Comparison of ENCODE assay signal across 8 cellular contexts in the genomic region with DNA sequence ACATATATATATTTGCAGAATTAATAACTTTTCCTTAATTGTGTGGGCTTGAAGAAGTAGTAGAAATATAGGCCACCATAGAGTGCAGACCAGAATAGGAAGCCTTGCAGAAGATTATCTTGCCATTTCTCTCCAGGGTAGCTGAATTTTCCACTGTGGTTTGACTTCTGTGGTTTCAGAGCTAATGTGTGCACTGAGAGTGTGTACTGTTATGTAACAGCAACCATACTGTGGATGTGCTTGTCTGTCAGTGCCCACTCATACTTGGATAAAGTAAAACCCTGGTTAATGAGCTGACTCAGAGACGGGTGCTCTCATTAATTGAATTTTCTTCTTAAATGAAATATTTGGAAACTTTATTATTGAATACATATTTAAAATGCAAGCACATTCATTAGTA. TPM values are rescaled to one million over a fixed set of nuclear protein-coding genes. Genes with fewer than 3 reads are reported as not detected.
DNase-seq lines count a peak whose midpoint lies in the region; ATAC-seq and TF ChIP-seq lines count a peak whose summit lies in the region.

No MANE protein-coding gene starts in this region.

- H3K27me3 ChIP-seq in GM23338 (ENCODE audit: insufficient read depth) (no peaks in the 10 kb centered on the region), Karpas-422 (ENCODE audit: low read length) (no peaks in the 10 kb centered on the region)

- H3K4me3 Mint-ChIP-seq in activated B cell treated with CpG ODN at 0.5 μM for 24 hours, result no peak overlapping the region
- H3K4me3 Mint-ChIP-seq in stimulated activated naive CD8-positive, alpha-beta T cell treated with anti-CD3 and anti-CD28 coated beads, Interleukin-15, Interleukin-2, amounts not matched to agents 100 ng/mL and 50 ng/mL, for 24 hours, result peak overlapping the region; percentile 54
- H3K4me3 Mint-ChIP-seq in GM23338, result no peak overlapping the region

- DNase-seq in stimulated activated CD4-positive, alpha-beta T cell treated with anti-CD3 and anti-CD28 coated beads, Interleukin-2, amount 100 ng/mL, for 4 hours (ENCODE audit: low read depth), result peak; percentile 17
- no peak for DNase-seq in stimulated activated CD4-positive, alpha-beta T cell treated with anti-CD3 and anti-CD28 coated beads, Interleukin-4, amount 100 ng/mL, for 1 hour
- DNase-seq in activated B cell treated with CpG ODN at 0.5 μM for 24 hours (no peak), GM23338 (ENCODE audit: low spot score) (no peak), Karpas-422 (no peak)
- DNase-seq in activated CD4-positive, alpha-beta T cell treated with anti-CD3 and anti-CD28 coated beads, Interleukin-2, amount 50 U/mL, for 4 hours, result no peak

- H3K9me3 Mint-ChIP-seq in activated B cell treated with CpG ODN at 0.5 μM for 24 hours, result no peaks in the 10 kb centered on the region
- no peaks in the 10 kb centered on the region for H3K9me3 Mint-ChIP-seq in stimulated activated naive CD8-positive, alpha-beta T cell treated with anti-CD3 and anti-CD28 coated beads, Interleukin-15, Interleukin-2, amounts not matched to agents 100 ng/mL and 50 ng/mL, for 24 hours
- H3K9me3 Mint-ChIP-seq in GM23338, result peaks cover 5% of the 10 kb centered on the region; the same call in 2 of the 3 replicates

- CTCF ChIA-PET in activated B cell treated with CpG ODN at 0.5 μM for 24 hours (lab: Charles Lee), result interaction anchor here (0.6 to 1.3 kb wide), 3 partner anchors 8 to 86 kb away, joined by 3 to 4 read pairs (median 3); no protein-coding TSS in a partner anchor

- no peaks in the 10 kb centered on the region; the same call in 1 of the 2 replicates for H3K4me1 ChIP-seq in GM23338 (ENCODE audit: insufficient read depth)
- no peaks in the 10 kb centered on the region for H3K4me1 ChIP-seq in Karpas-422 (ENCODE audit: low read length)

- H3K4me1 Mint-ChIP-seq in activated B cell treated with CpG ODN at 0.5 μM for 24 hours (peaks cover 23% of the 10 kb centered on the region), GM23338 (peaks cover 5% of the 10 kb centered on the region; the same call in 2 of the 3 replicates)
- peaks cover 21% of the 10 kb centered on the region for H3K4me1 Mint-ChIP-seq in stimulated activated naive CD8-positive, alpha-beta T cell treated with anti-CD3 and anti-CD28 coated beads, Interleukin-15, Interleukin-2, amounts not matched to agents 100 ng/mL and 50 ng/mL, for 24 hours (ENCODE audit: low read depth)

- TF ChIP-seq CTCF in activated B cell treated with CpG ODN at 0.5 μM for 24 hours (IDR thresholded peaks at IDR 0.05) (no peak), GM23338 (conservative IDR thresholded peaks at IDR 0.05; ENCODE audit: low read depth in 2 of 2) (no peak)

- ATAC-seq in HG03108 (IDR thresholded peaks at IDR 0.05; ENCODE audit: unreplicated experiment), result peak; percentile 93
- peak; percentile 93 for ATAC-seq in activated B cell treated with CpG ODN at 0.5 μM for 24 hours (ENCODE audit: low read depth)
- no peak for ATAC-seq in GM23338

- intact Hi-C loops in activated B cell treated with CpG ODN at 0.5 μM for 24 hours (cut with micrococcal nuclease), result loop anchor here (1.0 to 2.0 kb wide), 2 partner anchors 9 to 22 kb away; no protein-coding TSS in a partner anchor

- POLR2A ChIA-PET in activated B cell treated with CpG ODN at 0.5 μM for 24 hours (lab: Charles Lee), result interaction anchor here (0.6 to 2.1 kb wide), 13 partner anchors 9 to 74 kb away, joined by 3 to 18 read pairs (median 3); no protein-coding TSS in a partner anchor

- H3K27ac ChIP-seq in GM23338 (ENCODE audit: low read depth), result no peak overlapping the region
- H3K27ac ChIP-seq in Karpas-422 (ENCODE audit: low read length), result no peak overlapping the region

- no peak overlapping the region for H3K9ac ChIP-seq in Karpas-422 (ENCODE audit: low read length)

- H3K27me3 Mint-ChIP-seq in activated B cell treated with CpG ODN at 0.5 μM for 24 hours (no peaks in the 10 kb centered on the region), GM23338 (ENCODE audit: insufficient read depth, low read depth, poor library complexity) (no peaks in the 10 kb centered on the region)
- H3K27me3 Mint-ChIP-seq in stimulated activated naive CD8-positive, alpha-beta T cell treated with anti-CD3 and anti-CD28 coated beads, Interleukin-15, Interleukin-2, amounts not matched to agents 100 ng/mL and 50 ng/mL, for 24 hours, result peaks cover 21% of the 10 kb centered on the region

- no peaks in the 10 kb centered on the region for H4K20me1 ChIP-seq in GM23338 (replicated peaks; ENCODE audit: insufficient read depth)
- no peaks in the 10 kb centered on the region for H4K20me1 ChIP-seq in Karpas-422 (ENCODE audit: insufficient read depth, low read depth, low read length)

- no peaks in the 10 kb centered on the region for H3F3A ChIP-seq in GM23338 (replicated peaks; ENCODE audit: low read depth)

- no peak overlapping the region for H3K4me2 ChIP-seq in GM23338
- H3K4me2 ChIP-seq in Karpas-422 (ENCODE audit: low read depth, low read length, poor library complexity, severe bottlenecking), result no peak overlapping the region

- H3K4me3 ChIP-seq in GM23338 (no peak overlapping the region), Karpas-422 (ENCODE audit: low read length) (no peak overlapping the region)

- H3K27ac Mint-ChIP-seq in activated B cell treated with CpG ODN at 0.5 μM for 24 hours, result no peak overlapping the region
- peak overlapping the region; percentile 75 for H3K27ac Mint-ChIP-seq in stimulated activated naive CD8-positive, alpha-beta T cell treated with anti-CD3 and anti-CD28 coated beads, Interleukin-15, Interleukin-2, amounts not matched to agents 100 ng/mL and 50 ng/mL, for 24 hours
- H3K27ac Mint-ChIP-seq in GM23338, result no peak overlapping the region

- H3K9me3 ChIP-seq in Karpas-422 (ENCODE audit: low read length), result no peaks in the 10 kb centered on the region

- H3K9me2 ChIP-seq in GM23338 (ENCODE audit: insufficient read depth), result 0 out of 2 replicates have a peak, but pooled peaks cover 6% of the 10 kb centered on the region
- H3K9me2 ChIP-seq in Karpas-422 (replicated peaks; ENCODE audit: insufficient read depth, low read length), result no peaks in the 10 kb centered on the region

- H3K79me2 ChIP-seq in GM23338 (replicated peaks; ENCODE audit: insufficient read depth) (no peaks in the 10 kb centered on the region), Karpas-422 (ENCODE audit: low read length) (no peaks in the 10 kb centered on the region)

- H2AFZ ChIP-seq in GM23338 (no peak overlapping the region), Karpas-422 (ENCODE audit: low read length) (no peak overlapping the region)

- H3K36me3 ChIP-seq in GM23338 (ENCODE audit: insufficient read depth) (no peaks in the 10 kb centered on the region), Karpas-422 (ENCODE audit: insufficient read depth, low read length) (no peaks in the 10 kb centered on the region)

- no peaks in the 10 kb centered on the region for H3K36me3 Mint-ChIP-seq in activated B cell treated with CpG ODN at 0.5 μM for 24 hours (ENCODE audit: low read depth)
- H3K36me3 Mint-ChIP-seq in stimulated activated naive CD8-positive, alpha-beta T cell treated with anti-CD3 and anti-CD28 coated beads, Interleukin-15, Interleukin-2, amounts not matched to agents 100 ng/mL and 50 ng/mL, for 24 hours (ENCODE audit: low read depth), result peaks cover 7% of the 10 kb centered on the region
- peaks cover 6% of the 10 kb centered on the region; the same call in 2 of the 3 replicates for H3K36me3 Mint-ChIP-seq in GM23338 (ENCODE audit: low read depth)

TF ChIP-seq in GM23338, 12 proteins besides CTCF, POLR2A, EP300 and RAD21 (continues in another document):
- TF ChIP-seq ETS1 (IDR thresholded peaks at IDR 0.05), result no peak
- no peak for TF ChIP-seq REST (IDR thresholded peaks at IDR 0.05; ENCODE audit: unreplicated experiment)

RNA-seq across cellular contexts. Expression of gene CEP43, which starts 57.2 kb away (rescaled TPM):
- total RNA-seq in activated B cell treated with CpG ODN at 0.5 μM for 24 hours, result 26.8 and 31.0 TPM in 2 replicates
- total RNA-seq in GM23338 (2014; rRNA removed; shearing (Covaris generic)), result 43.1 and 44.3 TPM in 2 replicates
- 33.8 and 39.9 TPM in 2 replicates for polyA plus RNA-seq in GM23338 (2016; fragmentation: Nextera tagmentation; extraction: Ambion mirVana)
- 18.5 and 19.5 TPM in 2 replicates for total RNA-seq in Karpas-422 (2014; rRNA removed; shearing (Covaris generic); ENCODE audit: low replicate concordance)
